ENCODE assay signal across 22 cellular contexts in the genomic region with DNA sequence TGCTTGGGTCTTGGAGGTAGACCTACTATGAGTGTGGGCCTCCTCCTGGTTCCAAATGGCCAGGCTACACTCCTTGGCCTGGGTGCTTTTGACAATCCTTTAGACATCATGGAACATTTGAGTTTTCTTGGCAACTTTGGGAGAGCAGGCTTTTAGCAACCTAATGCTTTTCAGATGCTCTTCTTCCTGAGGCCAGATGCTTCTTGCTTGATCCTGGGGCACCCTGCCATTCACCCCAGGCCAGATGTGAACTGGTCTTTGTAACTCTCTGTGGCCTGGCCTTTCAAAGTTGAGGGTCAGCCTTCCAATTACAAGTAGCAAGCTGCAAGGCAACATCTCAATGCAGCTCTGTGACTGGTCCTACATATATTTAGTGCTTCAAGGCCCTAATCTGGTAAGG. TPM values are rescaled to one million over a fixed set of nuclear protein-coding genes. Genes with fewer than 3 reads are reported as not detected.
DNase-seq lines count a peak whose midpoint lies in the region; ATAC-seq and TF ChIP-seq lines count a peak whose summit lies in the region.
"Had no signal": no experiment of that assay in that cellular context is flagged by ENCODE, and none has a peak within 500 bp of the region (broad histone marks: within the 10 kb centered on the region; RNA-seq: fewer than 3 reads in every experiment).

No MANE protein-coding gene starts in this region.

- 0 out of 2 replicates have a peak, but pooled peaks cover 5% of the 10 kb centered on the region for H3K4me1 ChIP-seq in GM23248 (ENCODE audit: insufficient read depth)
- H3K4me1 ChIP-seq: BE2C; BLaER1 treated with 17β-estradiol and CSF1 and Interleukin-3, amounts not matched to agents 10 nM and 100 nM had no signal

- no peak overlapping the region for H3K9ac ChIP-seq in GM23248
- H3K9ac ChIP-seq: BLaER1 treated with 17β-estradiol and CSF1 and Interleukin-3, amounts not matched to agents 10 nM and 100 nM had no signal

- ATAC-seq in HG02798 (IDR thresholded peaks at IDR 0.05; ENCODE audit: poor library complexity, unreplicated experiment), result no peak
- ATAC-seq in T-helper 17 cell, result no peak
- ATAC-seq in HG02759 (IDR thresholded peaks at IDR 0.05; ENCODE audit: unreplicated experiment), result no peak

- no peak overlapping the region for H3K4me2 ChIP-seq in GM23248 (ENCODE audit: unreplicated experiment)
- H3K4me2 ChIP-seq: BLaER1 treated with 17β-estradiol and CSF1 and Interleukin-3, amounts not matched to agents 10 nM and 100 nM had no signal

- no peak overlapping the region for H2AFZ ChIP-seq in GM23248

- H3K9me2 ChIP-seq in GM23248 (ENCODE audit: insufficient read depth), result no peaks in the 10 kb centered on the region

- no peaks in the 10 kb centered on the region for H3K27me3 Mint-ChIP-seq in T-helper 17 cell
- peaks cover 15% of the 10 kb centered on the region for H3K27me3 Mint-ChIP-seq in Calu3 (ENCODE audit: unreplicated experiment)
- H3K27me3 Mint-ChIP-seq: CD4-positive, alpha-beta T cell; CD8-positive, alpha-beta memory T cell had no signal

- no TSS peak for BruUV-seq in Calu3 (replicated peaks; lab: Mats Ljungman, UMichigan)

- H3F3A ChIP-seq in GM23248 (ENCODE audit: insufficient read depth), result peaks cover 12% of the 10 kb centered on the region; the same call in 1 of the 2 replicates

- no peaks in the 10 kb centered on the region for H3K79me2 ChIP-seq in GM23248 (ENCODE audit: insufficient read depth)

- intact Hi-C loops in Calu3 (cut with micrococcal nuclease; ENCODE audit: unreplicated experiment), result no loop called here

- no peaks in the 10 kb centered on the region for H3K9me3 ChIP-seq in GM23248 (ENCODE audit: low read depth)
- H3K9me3 ChIP-seq in T-helper 17 cell (ENCODE audit: control insufficient read depth, low read length, poor library complexity, severe bottlenecking), result no peaks in the 10 kb centered on the region
- H3K9me3 ChIP-seq: BE2C had no signal

- H3K27me3 ChIP-seq in GM23248 (replicated peaks; ENCODE audit: insufficient read depth), result no peaks in the 10 kb centered on the region
- H3K27me3 ChIP-seq: BE2C; BLaER1 treated with 17β-estradiol and CSF1 and Interleukin-3, amounts not matched to agents 10 nM and 100 nM had no signal

- no peak for TF ChIP-seq CTCF in fibroblast of the aortic adventitia (IDR thresholded peaks at IDR 0.05; ENCODE audit: insufficient read depth, low read length)
- TF ChIP-seq CTCF in Calu3 (IDR thresholded peaks at IDR 0.05; ENCODE audit: unreplicated experiment), result no peak

- no peak overlapping the region for H3K4me3 ChIP-seq in GM23248
- no peak overlapping the region for H3K4me3 ChIP-seq in fibroblast of the aortic adventitia (ENCODE audit: low read depth, low read length)
- H3K4me3 ChIP-seq: BLaER1 treated with 17β-estradiol and CSF1 and Interleukin-3, amounts not matched to agents 10 nM and 100 nM had no signal

- H3K4me1 Mint-ChIP-seq in T-helper 17 cell, result no peaks in the 10 kb centered on the region
- H3K4me1 Mint-ChIP-seq in Calu3 (ENCODE audit: low read depth, unreplicated experiment), result no peaks in the 10 kb centered on the region
- H3K4me1 Mint-ChIP-seq: CD14-positive monocyte; CD8-positive, alpha-beta memory T cell had no signal

- in situ Hi-C loops in GM23248 (cut with MboI), result no loop called here

- no peaks in the 10 kb centered on the region for H3K36me3 ChIP-seq in GM23248 (ENCODE audit: low read depth)
- H3K36me3 ChIP-seq: BE2C; BLaER1 treated with 17β-estradiol and CSF1 and Interleukin-3, amounts not matched to agents 10 nM and 100 nM had no signal

- DNase-seq in GM23248 (peak; percentile 6), fibroblast of gingiva (ENCODE audit: low read depth) (peak; percentile 84), fibroblast of the aortic adventitia (ENCODE audit: low read depth) (peak; percentile 40), T-helper 17 cell (no peak), Calu3 (no peak)
- DNase-seq: AML-193; BE2C; CD4-positive, alpha-beta T cell; CD8-positive, alpha-beta memory T cell; DMS53; DMS79 treated with DMSO at 0.1 percent for 48 hours; GF-D8; H7; HCEC 1CT had no signal

- H3K27ac ChIP-seq in GM23248, result no peak overlapping the region
- H3K27ac ChIP-seq: BLaER1 treated with 17β-estradiol and CSF1 and Interleukin-3, amounts not matched to agents 10 nM and 100 nM had no signal

- H3K36me3 Mint-ChIP-seq in T-helper 17 cell (ENCODE audit: low read depth) (no peaks in the 10 kb centered on the region), Calu3 (ENCODE audit: insufficient read depth, unreplicated experiment) (no peaks in the 10 kb centered on the region)
- H3K36me3 Mint-ChIP-seq: CD14-positive monocyte; CD8-positive, alpha-beta memory T cell had no signal

- CTCF ChIA-PET in Calu3 (lab: Charles Lee), result no interaction called here

- H3K9me3 Mint-ChIP-seq in Calu3 (ENCODE audit: low read depth, unreplicated experiment), result peaks cover 3% of the 10 kb centered on the region
- H3K9me3 Mint-ChIP-seq: CD8-positive, alpha-beta memory T cell had no signal

- no peak overlapping the region for H3K27ac Mint-ChIP-seq in T-helper 17 cell
- no peak overlapping the region for H3K27ac Mint-ChIP-seq in Calu3 (ENCODE audit: unreplicated experiment)
- H3K27ac Mint-ChIP-seq: CD14-positive monocyte; CD4-positive, alpha-beta T cell; CD8-positive, alpha-beta memory T cell had no signal

- H3K4me3 Mint-ChIP-seq in T-helper 17 cell (no peak overlapping the region), Calu3 (ENCODE audit: low read depth, unreplicated experiment) (no peak overlapping the region)
- H3K4me3 Mint-ChIP-seq: CD14-positive monocyte; CD4-positive, alpha-beta T cell; CD8-positive, alpha-beta memory T cell had no signal

- H4K20me1 ChIP-seq in GM23248 (ENCODE audit: insufficient read depth), result no peaks in the 10 kb centered on the region
- H4K20me1 ChIP-seq: BLaER1 treated with 17β-estradiol and CSF1 and Interleukin-3, amounts not matched to agents 10 nM and 100 nM had no signal

RNA-seq across cellular contexts. Expression of a gene that starts 40.5 kb away (rescaled TPM):
- total RNA-seq in GM23248 (2014; rRNA removed; shearing (Covaris generic)), result not detected in 2 replicates
- not detected in 2 replicates for polyA plus RNA-seq in GM23248 (2016; fragmentation: Nextera tagmentation; extraction: Ambion mirVana)
- total RNA-seq in fibroblast of the aortic adventitia (ENCODE audit: low replicate concordance) (not detected in 2 replicates), T-helper 17 cell (not detected), Calu3 (2022) (not detected in 2 replicates)
- total RNA-seq: A172; A673; CD4-positive, alpha-beta T cell; CD8-positive, alpha-beta memory T cell; Daoy; G401 had no signal
- polyA plus RNA-seq: CD14-positive monocyte; CD8-positive, alpha-beta memory T cell had no signal

RNA-seq across cellular contexts. Expression of a gene that starts 53.8 kb away (rescaled TPM):
- total RNA-seq in GM23248 (2014; rRNA removed; shearing (Covaris generic)), result 32.1 and 52.3 TPM in 2 replicates
- 32.8 and 37.3 TPM in 2 replicates for polyA plus RNA-seq in GM23248 (2016; fragmentation: Nextera tagmentation; extraction: Ambion mirVana)
- 4.8 and 19.2 TPM in 2 replicates for total RNA-seq in fibroblast of the aortic adventitia (ENCODE audit: low replicate concordance)
- total RNA-seq in T-helper 17 cell, result under 1 TPM in 1 of 2 donors, not detected in 1; 0.44 TPM
- total RNA-seq in Calu3 (2022), result 0.17 and 0.59 TPM in 2 replicates
- total RNA-seq: A172; A673; CD4-positive, alpha-beta T cell; CD8-positive, alpha-beta memory T cell; Daoy; G401 had no signal
- polyA plus RNA-seq: CD14-positive monocyte; CD8-positive, alpha-beta memory T cell had no signal

Comparison
In these comparisons a context has a peak if more than half of its experiments do, and no peak if none do; other contexts are left out.
1. DNase-seq: peak in GM23248 (single experiment), fibroblast of gingiva (single experiment) and fibroblast of the aortic adventitia (single experiment); none in T-helper 17 cell (0 of 3) and Calu3 (single experiment).